10 cellular contexts compared by ENCODE assay signal in the genomic region with DNA sequence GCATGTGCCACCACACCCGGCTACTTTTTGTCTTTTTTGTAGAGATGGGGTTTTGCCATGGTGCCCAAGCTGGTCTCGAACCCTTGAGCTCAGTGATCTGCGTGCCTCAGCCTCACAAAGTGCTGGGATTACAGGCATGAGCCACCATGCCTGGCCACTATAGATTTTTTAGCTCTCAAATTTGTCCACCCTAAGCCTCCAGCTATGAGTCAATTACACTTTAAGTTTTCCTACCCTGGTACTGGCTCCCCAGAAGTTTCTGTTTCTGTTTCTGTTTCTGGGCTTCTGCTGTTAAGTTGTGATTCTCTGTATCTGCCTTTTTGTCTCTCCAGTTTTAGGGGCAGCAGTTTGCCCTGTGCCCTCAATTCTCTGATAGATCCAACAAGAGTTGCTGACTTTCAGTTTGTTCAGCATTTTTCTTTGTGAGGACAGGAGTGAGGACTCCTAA. TPM values are rescaled to one million over a fixed set of nuclear protein-coding genes. Genes with fewer than 3 reads are reported as not detected.
DNase-seq lines count a peak whose midpoint lies in the region; ATAC-seq and TF ChIP-seq lines count a peak whose summit lies in the region.
"Had no signal": no experiment of that assay in that cellular context is flagged by ENCODE, and none has a peak within 500 bp of the region (broad histone marks: within the 10 kb centered on the region; RNA-seq: fewer than 3 reads in every experiment).

No MANE protein-coding gene starts in this region.

- DNase-seq in activated CD4-positive, alpha-beta T cell treated with anti-CD3 and anti-CD28 coated beads for 48 hours = peak; percentile 43
- DNase-seq in activated CD4-positive, alpha-beta T cell treated with anti-CD3 and anti-CD28 coated beads, Interleukin-2, amount 50 U/mL, for 4 hours = no peak
- DNase-seq in NAMALWA (ENCODE audit: low spot score) (peak; percentile 48), Caco-2 (no peak)
- peak; percentile 37 for DNase-seq in central memory CD4-positive, alpha-beta T cell

- no peaks in the 10 kb centered on the region for H3K9me3 ChIP-seq in Caco-2
- H3K9me3 ChIP-seq: thoracic aorta had no signal

- no peaks in the 10 kb centered on the region for H3K36me3 ChIP-seq in Caco-2 (ENCODE audit: control insufficient read depth, insufficient read depth, low read length)
- H3K36me3 ChIP-seq: thoracic aorta had no signal

- no peak overlapping the region for H3K4me3 ChIP-seq in Caco-2 (ENCODE audit: low read depth, low read length)
- H3K4me3 ChIP-seq: thoracic aorta had no signal

- ATAC-seq in stimulated activated memory B cell treated with anti-CD40 and anti-IgM and Interleukin-4, amounts not matched to agents 10 μg/mL and 1 μg/mL and 100 μg/mL, for 72 hours = no peak
- no peak for ATAC-seq in HG03139 (IDR thresholded peaks at IDR 0.05; ENCODE audit: unreplicated experiment)
- ATAC-seq in GM19035 (IDR thresholded peaks at IDR 0.05; ENCODE audit: unreplicated experiment) = no peak
- ATAC-seq: left lobe of liver had no signal

- H3K36me3 Mint-ChIP-seq in stimulated activated memory B cell treated with anti-CD40 and anti-IgM and Interleukin-4, amounts not matched to agents 10 μg/mL and 1 μg/mL and 100 μg/mL, for 72 hours = peaks cover 11% of the 10 kb centered on the region
- peaks cover 14% of the 10 kb centered on the region for H3K36me3 Mint-ChIP-seq in Caco-2 (ENCODE audit: insufficient read depth, unreplicated experiment)

- POLR2A ChIA-PET in Caco-2 (lab: Charles Lee) = interaction anchor here (0.7 kb wide), 1 partner anchor 51 kb away, joined by 5 read pairs; no protein-coding TSS in a partner anchor

- H3K9me3 Mint-ChIP-seq in stimulated activated memory B cell treated with anti-CD40 and anti-IgM and Interleukin-4, amounts not matched to agents 10 μg/mL and 1 μg/mL and 100 μg/mL, for 72 hours = no peaks in the 10 kb centered on the region
- H3K9me3 Mint-ChIP-seq in Caco-2 (ENCODE audit: unreplicated experiment) = no peaks in the 10 kb centered on the region

- H3K27me3 ChIP-seq in Caco-2 (replicated peaks; ENCODE audit: control insufficient read depth, insufficient read depth, low read length) = no peaks in the 10 kb centered on the region

- intact Hi-C loops in Caco-2 (cut with micrococcal nuclease; ENCODE audit: unreplicated experiment) = no loop called here

- H3K27ac Mint-ChIP-seq in stimulated activated memory B cell treated with anti-CD40 and anti-IgM and Interleukin-4, amounts not matched to agents 10 μg/mL and 1 μg/mL and 100 μg/mL, for 72 hours = peak overlapping the region; percentile 73
- no peak overlapping the region for H3K27ac Mint-ChIP-seq in Caco-2 (ENCODE audit: unreplicated experiment)

- CTCF ChIA-PET in Caco-2 (lab: Charles Lee) = interaction anchor here (0.7 to 1.6 kb wide), 3 partner anchors 24 to 62 kb away, joined by 4 to 5 read pairs (median 4); a partner anchor contains a TSS

- peak overlapping the region; percentile 53 for H3K4me3 Mint-ChIP-seq in stimulated activated memory B cell treated with anti-CD40 and anti-IgM and Interleukin-4, amounts not matched to agents 10 μg/mL and 1 μg/mL and 100 μg/mL, for 72 hours
- no peak overlapping the region for H3K4me3 Mint-ChIP-seq in Caco-2 (ENCODE audit: unreplicated experiment)

- no TSS peak for BruUV-seq in Caco-2 (replicated peaks; lab: Mats Ljungman, UMichigan)

- H3K4me1 ChIP-seq in Caco-2 = no peaks in the 10 kb centered on the region; the same call in 1 of the 2 replicates

- TF ChIP-seq CTCF in Caco-2 (IDR thresholded peaks at IDR 0.05; ENCODE audit: insufficient read depth in 1 of 2, low read depth in 1 of 2, low read length in 1 of 2, severe bottlenecking in 1 of 2, unreplicated experiment in 1 of 2) = no peak

- H3K4me1 Mint-ChIP-seq in stimulated activated memory B cell treated with anti-CD40 and anti-IgM and Interleukin-4, amounts not matched to agents 10 μg/mL and 1 μg/mL and 100 μg/mL, for 72 hours = peaks cover 30% of the 10 kb centered on the region
- no peaks in the 10 kb centered on the region for H3K4me1 Mint-ChIP-seq in Caco-2 (ENCODE audit: low read depth, unreplicated experiment)

- H3K27me3 Mint-ChIP-seq in stimulated activated memory B cell treated with anti-CD40 and anti-IgM and Interleukin-4, amounts not matched to agents 10 μg/mL and 1 μg/mL and 100 μg/mL, for 72 hours = no peaks in the 10 kb centered on the region
- no peaks in the 10 kb centered on the region for H3K27me3 Mint-ChIP-seq in Caco-2 (ENCODE audit: insufficient read depth, unreplicated experiment)

RNA-seq across cellular contexts. Expression of a gene that starts 4.4 kb away (rescaled TPM):
- total RNA-seq in Caco-2 (2022) = 33.4 and 34.4 TPM in 2 replicates

RNA-seq across cellular contexts. Expression of a gene that starts 14.1 kb away (rescaled TPM):
- 76.9 and 80.1 TPM in 2 replicates for total RNA-seq in Caco-2 (2022)

RNA-seq across cellular contexts. Expression of a gene that starts 14.6 kb away (rescaled TPM):
- total RNA-seq in Caco-2 (2022) = 210 and 218 TPM in 2 replicates

RNA-seq across cellular contexts. Expression of a gene that starts 16.2 kb away (rescaled TPM):
- 5.9 and 6.1 TPM in 2 replicates for total RNA-seq in Caco-2 (2022)

RNA-seq across cellular contexts. Expression of a gene that starts 24.6 kb away (rescaled TPM):
- total RNA-seq in Caco-2 (2022) = 27.1 and 30.4 TPM in 2 replicates

Comparison
In these comparisons a context has a peak if more than half of its experiments do, and no peak if none do; other contexts are left out.
1. DNase-seq: peak in activated CD4-positive, alpha-beta T cell treated with anti-CD3 and anti-CD28 coated beads for 48 hours (single experiment), NAMALWA (single experiment) and central memory CD4-positive, alpha-beta T cell (single experiment); none in activated CD4-positive, alpha-beta T cell treated with anti-CD3 and anti-CD28 coated beads, Interleukin-2, amount 50 U/mL, for 4 hours (0 of 2) and Caco-2 (0 of 2).